ENCODE assay signal across 1 cellular context in genomic region chr5:15056988-15057592, GRCh38.
TF ChIP-seq lines count a peak whose summit lies in the region.

No MANE protein-coding gene starts in this region.

TF ChIP-seq in HepG2, 621 proteins besides CTCF, POLR2A, EP300 and RAD21 (continued from another document):
- TF ChIP-seq ZBTB37 (CRISPR knock-in tag; IDR thresholded peaks at IDR 0.05): no peak
- TF ChIP-seq ZNF33B (CRISPR knock-in tag; IDR thresholded peaks at IDR 0.05): no peak
- TF ChIP-seq GMEB2 (CRISPR knock-in tag; IDR thresholded peaks at IDR 0.05; ENCODE audit: low read depth): no peak
